9 cellular contexts compared by ENCODE assay signal in genomic region chr16:57720142-57720575, GRCh38. TPM values are rescaled to one million over a fixed set of nuclear protein-coding genes. Genes with fewer than 3 reads are reported as not detected.
DNase-seq lines count a peak whose midpoint lies in the region; ATAC-seq and TF ChIP-seq lines count a peak whose summit lies in the region.
"Had no signal": no experiment of that assay in that cellular context is flagged by ENCODE, and none has a peak within 500 bp of the region (broad histone marks: within the 10 kb centered on the region; RNA-seq: fewer than 3 reads in every experiment).

No MANE protein-coding gene starts in this region.

- no peak overlapping the region for H3K27ac ChIP-seq in neural progenitor cell

- no peaks in the 10 kb centered on the region for H3K27me3 ChIP-seq in neural progenitor cell

- H3K4me3 ChIP-seq in fibroblast of pulmonary artery (replicated peaks; ENCODE audit: low read depth, low read length) (no peak overlapping the region), neural progenitor cell (no peak overlapping the region)

- no peaks in the 10 kb centered on the region for H3K9me3 ChIP-seq in neural progenitor cell (ENCODE audit: low read depth)

- no peak overlapping the region for H2AFZ ChIP-seq in neural progenitor cell (replicated peaks)

- H3K27me3 Mint-ChIP-seq in activated CD8-positive, alpha-beta T cell treated with anti-CD3 and anti-CD28 coated beads for 36 hours: no peaks in the 10 kb centered on the region
- H3K27me3 Mint-ChIP-seq in neural progenitor cell (ENCODE audit: insufficient read depth, low read depth): peaks cover 9% of the 10 kb centered on the region
- H3K27me3 Mint-ChIP-seq: activated naive CD4-positive, alpha-beta T cell treated with anti-CD3 and anti-CD28 coated beads, Interleukin-2, amount 50 U/mL, for 24 hours had no signal

- CTCF ChIA-PET in activated CD8-positive, alpha-beta T cell treated with anti-CD3 and anti-CD28 coated beads for 36 hours (lab: Charles Lee): interaction anchor here (1.0 to 1.2 kb wide), 3 partner anchors 71 to 144 kb away, joined by 3 to 7 read pairs (median 3); no protein-coding TSS in a partner anchor

- H3K4me2 ChIP-seq in neural progenitor cell: no peak overlapping the region

- H3K27ac Mint-ChIP-seq in activated CD8-positive, alpha-beta T cell treated with anti-CD3 and anti-CD28 coated beads for 36 hours: no peak overlapping the region
- H3K27ac Mint-ChIP-seq in neural progenitor cell: no peak overlapping the region
- H3K27ac Mint-ChIP-seq: activated naive CD4-positive, alpha-beta T cell treated with anti-CD3 and anti-CD28 coated beads, Interleukin-2, amount 50 U/mL, for 24 hours had no signal

- no peak for TF ChIP-seq POLR2A in GM18505 (IDR thresholded peaks at IDR 0.05; ENCODE audit: borderline replicate concordance, extremely low read depth, insufficient read depth, insufficient read length)

- no peak overlapping the region for H3K4me3 Mint-ChIP-seq in activated CD8-positive, alpha-beta T cell treated with anti-CD3 and anti-CD28 coated beads for 36 hours
- H3K4me3 Mint-ChIP-seq in neural progenitor cell: no peak overlapping the region
- H3K4me3 Mint-ChIP-seq: activated naive CD4-positive, alpha-beta T cell treated with anti-CD3 and anti-CD28 coated beads, Interleukin-2, amount 50 U/mL, for 24 hours had no signal

- H3K36me3 Mint-ChIP-seq in activated CD8-positive, alpha-beta T cell treated with anti-CD3 and anti-CD28 coated beads for 36 hours (ENCODE audit: low read depth): no peaks in the 10 kb centered on the region
- H3K36me3 Mint-ChIP-seq in neural progenitor cell: no peaks in the 10 kb centered on the region
- H3K36me3 Mint-ChIP-seq: activated naive CD4-positive, alpha-beta T cell treated with anti-CD3 and anti-CD28 coated beads, Interleukin-2, amount 50 U/mL, for 24 hours had no signal

- H3K79me2 ChIP-seq in neural progenitor cell (ENCODE audit: low read depth): no peaks in the 10 kb centered on the region

- intact Hi-C loops in activated CD8-positive, alpha-beta T cell treated with anti-CD3 and anti-CD28 coated beads for 36 hours (cut with micrococcal nuclease): loop anchor here (10.0 kb wide), 1 partner anchor 145 kb away; no protein-coding TSS in a partner anchor

- no peaks in the 10 kb centered on the region for H3K4me1 ChIP-seq in neural progenitor cell

- ATAC-seq in activated CD8-positive, alpha-beta T cell treated with anti-CD3 and anti-CD28 coated beads for 36 hours: peak; percentile 94
- ATAC-seq in GM18505 (IDR thresholded peaks at IDR 0.05; ENCODE audit: unreplicated experiment) (no peak), GM21367 (IDR thresholded peaks at IDR 0.05; ENCODE audit: unreplicated experiment) (no peak)

- H3F3A ChIP-seq in neural progenitor cell (ENCODE audit: low read depth): no peaks in the 10 kb centered on the region

- peaks cover 2% of the 10 kb centered on the region for H3K4me1 Mint-ChIP-seq in activated CD8-positive, alpha-beta T cell treated with anti-CD3 and anti-CD28 coated beads for 36 hours (ENCODE audit: low read depth)
- peaks cover 4% of the 10 kb centered on the region for H3K4me1 Mint-ChIP-seq in neural progenitor cell
- H3K4me1 Mint-ChIP-seq: activated naive CD4-positive, alpha-beta T cell treated with anti-CD3 and anti-CD28 coated beads, Interleukin-2, amount 50 U/mL, for 24 hours had no signal

- no peaks in the 10 kb centered on the region for H3K9me3 Mint-ChIP-seq in activated CD8-positive, alpha-beta T cell treated with anti-CD3 and anti-CD28 coated beads for 36 hours
- H3K9me3 Mint-ChIP-seq in neural progenitor cell: no peaks in the 10 kb centered on the region
- H3K9me3 Mint-ChIP-seq: activated naive CD4-positive, alpha-beta T cell treated with anti-CD3 and anti-CD28 coated beads, Interleukin-2, amount 50 U/mL, for 24 hours had no signal

- POLR2A ChIA-PET in activated CD8-positive, alpha-beta T cell treated with anti-CD3 and anti-CD28 coated beads for 36 hours (lab: Charles Lee): no interaction called here

- H4K20me1 ChIP-seq in neural progenitor cell (ENCODE audit: low read depth): no peaks in the 10 kb centered on the region

- peak; percentile 38 for DNase-seq in NK-92 treated with Interleukin-12 subunit alpha and Interleukin-12 subunit beta, amount 100 ng/mL, for 24 hours (lab: John Stamatoyannopoulos, UW)
- no peak for DNase-seq in NK-92 (lab: John Stamatoyannopoulos, UW; ENCODE audit: unreplicated experiment)
- DNase-seq in MV-4-11 (lab: John Stamatoyannopoulos, UW): peak; percentile 59
- DNase-seq in activated CD8-positive, alpha-beta T cell treated with anti-CD3 and anti-CD28 coated beads for 36 hours: peak; percentile 78
- peak; percentile 75 for DNase-seq in fibroblast of pulmonary artery (ENCODE audit: low read depth)
- peak; percentile 63 for DNase-seq in neural progenitor cell (ENCODE audit: low spot score)

- TF ChIP-seq CTCF in activated CD8-positive, alpha-beta T cell treated with anti-CD3 and anti-CD28 coated beads for 36 hours (IDR thresholded peaks at IDR 0.05): peak; percentile 33
- peak; percentile 83 for TF ChIP-seq CTCF in fibroblast of pulmonary artery (IDR thresholded peaks at IDR 0.05; ENCODE audit: low read length, missing control alignments)
- TF ChIP-seq CTCF in neural progenitor cell (IDR thresholded peaks at IDR 0.05): peak; percentile 56

- no peak overlapping the region for H3K9ac ChIP-seq in neural progenitor cell

- H3K36me3 ChIP-seq in neural progenitor cell: no peaks in the 10 kb centered on the region

RNA-seq across cellular contexts. Expression of gene KATNB1, which starts 15.4 kb away (rescaled TPM):
- total RNA-seq in activated CD8-positive, alpha-beta T cell treated with anti-CD3 and anti-CD28 coated beads for 36 hours: 10 to 100 TPM; 35.1 to 39.6 TPM
- total RNA-seq in neural progenitor cell (ENCODE audit: low replicate concordance): 33.5 and 48.2 TPM in 2 replicates

RNA-seq across cellular contexts. Expression of gene DRC7, which starts 25.6 kb away (rescaled TPM):
- total RNA-seq in activated CD8-positive, alpha-beta T cell treated with anti-CD3 and anti-CD28 coated beads for 36 hours: under 1 TPM in 1 of 2 experiments, not detected in 1; 0.58 TPM
- 0.41 and 0.84 TPM in 2 replicates for total RNA-seq in neural progenitor cell (ENCODE audit: low replicate concordance)

RNA-seq across cellular contexts. Expression of gene ADGRG3, which starts 52.1 kb away (rescaled TPM):
- not detected for total RNA-seq in activated CD8-positive, alpha-beta T cell treated with anti-CD3 and anti-CD28 coated beads for 36 hours
- total RNA-seq in neural progenitor cell (ENCODE audit: low replicate concordance): not detected in 2 replicates

Comparison
In these comparisons a context has a peak if more than half of its experiments do, and no peak if none do; other contexts are left out.
1. CTCF ChIP-seq: peak in every context shown above with its lines; median percentile 83 in fibroblast of pulmonary artery; 56 in neural progenitor cell; 33 in activated CD8-positive, alpha-beta T cell treated with anti-CD3 and anti-CD28 coated beads for 36 hours.